ENCODE assay signal across 29 cellular contexts in the genomic region with DNA sequence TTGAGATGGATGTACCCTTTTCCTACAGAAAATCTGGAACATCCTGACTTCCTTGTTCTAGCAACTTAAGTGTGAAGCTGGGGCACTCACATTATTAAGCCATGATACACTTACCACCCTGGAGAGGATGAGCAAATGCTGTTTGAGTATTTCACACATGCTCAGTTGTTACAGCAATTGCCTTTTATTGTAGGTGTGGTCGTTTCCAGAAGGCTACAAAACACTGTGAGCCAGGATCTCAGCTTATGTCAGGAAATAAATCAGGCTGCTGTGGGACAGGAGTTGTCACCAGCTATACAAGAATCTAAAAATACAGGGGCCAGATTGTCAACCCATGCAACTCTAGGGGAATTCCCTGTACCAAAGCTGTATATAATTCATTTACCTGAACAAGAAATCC.
"Had no signal": no experiment of that assay in that cellular context is flagged by ENCODE, and none has a peak within 500 bp of the region (broad histone marks: within the 10 kb centered on the region; RNA-seq: fewer than 3 reads in every experiment).

No MANE protein-coding gene starts in this region.

- H3K36me3 ChIP-seq: adrenal gland, heart left ventricle had no signal

- H3K27ac ChIP-seq: adrenal gland, body of pancreas, heart left ventricle had no signal

- H3K4me3 ChIP-seq: adrenal gland, body of pancreas, heart left ventricle had no signal

- ATAC-seq: activated CD4-positive, alpha-beta T cell treated with anti-CD3 and anti-CD28 coated beads for 36 hours; activated CD8-positive, alpha-beta memory T cell treated with anti-CD3 and anti-CD28 coated beads, Interleukin-2, amount 10 ng/mL, durations not matched to agents 7 days and 5 days; activated CD8-positive, alpha-beta T cell treated with anti-CD3 and anti-CD28 coated beads, Interleukin-2, amount 10 ng/mL, durations not matched to agents 7 days and 5 days; activated naive CD8-positive, alpha-beta T cell treated with anti-CD3 and anti-CD28 coated beads, Interleukin-2, amount 50 U/mL, for 24 hours; body of pancreas; esophagus mucosa; heart left ventricle had no signal

- H3K4me1 Mint-ChIP-seq: activated CD4-positive, alpha-beta T cell treated with anti-CD3 and anti-CD28 coated beads for 36 hours; activated CD4-positive, alpha-beta T cell treated with anti-CD3 and anti-CD28 coated beads, Interleukin-2, amount 10 ng/mL, durations not matched to agents 24 days and 14 days; activated CD8-positive, alpha-beta memory T cell treated with anti-CD3 and anti-CD28 coated beads, Interleukin-2, amount 10 ng/mL, durations not matched to agents 7 days and 5 days; activated naive CD4-positive, alpha-beta T cell treated with anti-CD3 and anti-CD28 coated beads, Interleukin-2, amount 50 U/mL, for 24 hours; activated naive CD8-positive, alpha-beta T cell treated with anti-CD3 and anti-CD28 coated beads for 36 hours; activated naive CD8-positive, alpha-beta T cell treated with anti-CD3 and anti-CD28 coated beads, Interleukin-2, amount 50 U/mL, for 24 hours had no signal

- H3K4me1 ChIP-seq: adrenal gland, body of pancreas, heart left ventricle had no signal

- H3K36me3 Mint-ChIP-seq: activated CD4-positive, alpha-beta memory T cell treated with anti-CD3 and anti-CD28 coated beads for 36 hours; activated CD8-positive, alpha-beta memory T cell treated with anti-CD3 and anti-CD28 coated beads, Interleukin-2, amount 10 ng/mL, durations not matched to agents 7 days and 5 days; activated naive CD4-positive, alpha-beta T cell treated with anti-CD3 and anti-CD28 coated beads, Interleukin-2, amount 50 U/mL, for 24 hours; activated naive CD8-positive, alpha-beta T cell treated with anti-CD3 and anti-CD28 coated beads for 36 hours had no signal

- H3K27me3 ChIP-seq: adrenal gland, body of pancreas had no signal

- H3K9me3 Mint-ChIP-seq: activated CD4-positive, alpha-beta memory T cell treated with anti-CD3 and anti-CD28 coated beads for 36 hours; activated CD4-positive, alpha-beta T cell treated with anti-CD3 and anti-CD28 coated beads, Interleukin-2, amount 10 ng/mL, durations not matched to agents 24 days and 14 days; activated naive CD4-positive, alpha-beta T cell treated with anti-CD3 and anti-CD28 coated beads for 36 hours; activated naive CD4-positive, alpha-beta T cell treated with anti-CD3 and anti-CD28 coated beads, Interleukin-2, amount 50 U/mL, for 24 hours; activated naive CD8-positive, alpha-beta T cell treated with anti-CD3 and anti-CD28 coated beads for 36 hours; activated naive CD8-positive, alpha-beta T cell treated with anti-CD3 and anti-CD28 coated beads, Interleukin-2, amount 50 U/mL, for 24 hours; activated T-helper 1 cell treated with anti-CD3 and anti-CD28 coated beads, Interleukin-12 subunit alpha, Interleukin-12 subunit beta, Interleukin-2, Interleukin-4 antibody, amounts not matched to agents 30 ng/mL and 10 ng/mL and 1 ng/mL, durations not matched to agents 14 hours and 24 hours and 36 hours; activated T-helper 2 cell treated with anti-CD3 and anti-CD28 coated beads, Interferon-gamma antibody, Interleukin-2, Interleukin-4, amounts not matched to agents 10 μg/mL and 5 μg/mL and 100 μg/mL, durations not matched to agents 14 hours and 24 hours and 36 hours had no signal

- H3K4me3 Mint-ChIP-seq: activated CD4-positive, alpha-beta memory T cell treated with anti-CD3 and anti-CD28 coated beads for 36 hours; activated CD4-positive, alpha-beta T cell treated with anti-CD3 and anti-CD28 coated beads for 36 hours; activated CD4-positive, alpha-beta T cell treated with anti-CD3 and anti-CD28 coated beads, Interleukin-2, amount 10 ng/mL, durations not matched to agents 24 days and 14 days; activated CD8-positive, alpha-beta memory T cell treated with anti-CD3 and anti-CD28 coated beads, Interleukin-2, amount 10 ng/mL, durations not matched to agents 7 days and 5 days; activated CD8-positive, alpha-beta T cell treated with anti-CD3 and anti-CD28 coated beads, Interleukin-2, amount 10 ng/mL, durations not matched to agents 7 days and 5 days; activated naive CD4-positive, alpha-beta T cell treated with anti-CD3 and anti-CD28 coated beads for 36 hours; activated naive CD4-positive, alpha-beta T cell treated with anti-CD3 and anti-CD28 coated beads, Interleukin-2, amount 50 U/mL, for 24 hours; activated naive CD8-positive, alpha-beta T cell treated with anti-CD3 and anti-CD28 coated beads for 36 hours; activated naive CD8-positive, alpha-beta T cell treated with anti-CD3 and anti-CD28 coated beads, Interleukin-2, amount 50 U/mL, for 24 hours; activated T-helper 1 cell treated with anti-CD3 and anti-CD28 coated beads, Interleukin-12 subunit alpha, Interleukin-12 subunit beta, Interleukin-2, Interleukin-4 antibody, amounts not matched to agents 30 ng/mL and 10 ng/mL and 1 ng/mL, durations not matched to agents 14 hours and 24 hours and 36 hours had no signal

- DNase-seq: activated CD4-positive, alpha-beta memory T cell treated with anti-CD3 and anti-CD28 coated beads for 36 hours; activated CD4-positive, alpha-beta T cell treated with anti-CD3 and anti-CD28 coated beads for 36 hours; activated CD4-positive, alpha-beta T cell treated with anti-CD3 and anti-CD28 coated beads, Interleukin-2, amount 10 ng/mL, durations not matched to agents 24 days and 14 days; activated CD4-positive, CD25-positive, alpha-beta regulatory T cell; activated CD4-positive, CD25-positive, alpha-beta regulatory T cell treated with anti-CD3 and anti-CD28 coated beads, Interleukin-2, amount 50 U/mL, for 72 hours; activated CD8-positive, alpha-beta memory T cell treated with anti-CD3 and anti-CD28 coated beads, Interleukin-2, amount 10 ng/mL, durations not matched to agents 7 days and 5 days; activated CD8-positive, alpha-beta memory T cell treated with anti-CD3 and anti-CD28 coated beads, Interleukin-2, amount 50 U/mL, for 4 hours; activated CD8-positive, alpha-beta T cell treated with anti-CD3 and anti-CD28 coated beads, Interleukin-2, amount 10 ng/mL, durations not matched to agents 7 days and 5 days; activated effector memory CD4-positive, alpha-beta T cell treated with anti-CD3 and anti-CD28 coated beads, Interleukin-2, amount 50 U/mL, for 16 hours; activated naive CD4-positive, alpha-beta T cell treated with anti-CD3 and anti-CD28 coated beads for 36 hours; activated naive CD8-positive, alpha-beta T cell treated with anti-CD3 and anti-CD28 coated beads for 36 hours; activated naive CD8-positive, alpha-beta T cell treated with anti-CD3 and anti-CD28 coated beads, Interleukin-2, amount 50 U/mL, for 24 hours; activated T-cell treated with anti-CD3 and anti-CD28 coated beads, Interleukin-2, amount 50 U/mL, for 1 hour; activated T-cell treated with anti-CD3 and anti-CD28 coated beads, Interleukin-2, amount 50 U/mL, for 48 hours; adrenal gland; amygdala; aorta; body of pancreas; caudate nucleus; effector CD8-positive, alpha-beta T cell; foreskin fibroblast; heart left ventricle; T-helper 2 cell had no signal

- FAIRE-seq: colon, frontal cortex had no signal

- H3K27ac Mint-ChIP-seq: activated CD4-positive, alpha-beta memory T cell treated with anti-CD3 and anti-CD28 coated beads for 36 hours; activated CD4-positive, alpha-beta T cell treated with anti-CD3 and anti-CD28 coated beads for 36 hours; activated CD4-positive, alpha-beta T cell treated with anti-CD3 and anti-CD28 coated beads, Interleukin-2, amount 10 ng/mL, durations not matched to agents 24 days and 14 days; activated CD8-positive, alpha-beta memory T cell treated with anti-CD3 and anti-CD28 coated beads, Interleukin-2, amount 10 ng/mL, durations not matched to agents 7 days and 5 days; activated CD8-positive, alpha-beta T cell treated with anti-CD3 and anti-CD28 coated beads, Interleukin-2, amount 10 ng/mL, durations not matched to agents 7 days and 5 days; activated naive CD4-positive, alpha-beta T cell treated with anti-CD3 and anti-CD28 coated beads for 36 hours; activated naive CD4-positive, alpha-beta T cell treated with anti-CD3 and anti-CD28 coated beads, Interleukin-2, amount 50 U/mL, for 24 hours; activated naive CD8-positive, alpha-beta T cell treated with anti-CD3 and anti-CD28 coated beads for 36 hours; activated naive CD8-positive, alpha-beta T cell treated with anti-CD3 and anti-CD28 coated beads, Interleukin-2, amount 50 U/mL, for 24 hours; activated T-helper 1 cell treated with anti-CD3 and anti-CD28 coated beads, Interleukin-12 subunit alpha, Interleukin-12 subunit beta, Interleukin-2, Interleukin-4 antibody, amounts not matched to agents 30 ng/mL and 10 ng/mL and 1 ng/mL, durations not matched to agents 14 hours and 24 hours and 36 hours; activated T-helper 2 cell treated with anti-CD3 and anti-CD28 coated beads, Interferon-gamma antibody, Interleukin-2, Interleukin-4, amounts not matched to agents 10 μg/mL and 5 μg/mL and 100 μg/mL, durations not matched to agents 14 hours and 24 hours and 36 hours had no signal

- H3K9me3 ChIP-seq: adrenal gland, body of pancreas, heart left ventricle had no signal
